10 cellular contexts compared by ENCODE assay signal in genomic region chr22:45934659-45935341, GRCh38. TPM values are rescaled to one million over a fixed set of nuclear protein-coding genes. Genes with fewer than 3 reads are reported as not detected.
DNase-seq lines count a peak whose midpoint lies in the region; TF ChIP-seq lines count a peak whose summit lies in the region.
"Had no signal": no experiment of that assay in that cellular context is flagged by ENCODE, and none has a peak within 500 bp of the region (broad histone marks: within the 10 kb centered on the region; RNA-seq: fewer than 3 reads in every experiment).

No MANE protein-coding gene starts in this region.

- H3K9me3 Mint-ChIP-seq in progenitor cell of endocrine pancreas (ENCODE audit: low read depth): peaks cover 3% of the 10 kb centered on the region
- H3K9me3 Mint-ChIP-seq: activated CD4-positive, alpha-beta memory T cell treated with anti-CD3 and anti-CD28 coated beads, Interleukin-2, amount 10 ng/mL, durations not matched to agents 7 days and 5 days had no signal

- TF ChIP-seq CTCF in progenitor cell of endocrine pancreas (IDR thresholded peaks at IDR 0.05; ENCODE audit: unreplicated experiment): no peak

- H3K4me1 Mint-ChIP-seq in progenitor cell of endocrine pancreas (ENCODE audit: low read depth): peaks cover 4% of the 10 kb centered on the region
- H3K4me1 Mint-ChIP-seq: activated CD4-positive, alpha-beta memory T cell treated with anti-CD3 and anti-CD28 coated beads, Interleukin-2, amount 10 ng/mL, durations not matched to agents 7 days and 5 days had no signal

- no peak overlapping the region for H3K4me3 Mint-ChIP-seq in progenitor cell of endocrine pancreas (ENCODE audit: low read depth)
- H3K4me3 Mint-ChIP-seq: activated CD4-positive, alpha-beta memory T cell treated with anti-CD3 and anti-CD28 coated beads, Interleukin-2, amount 10 ng/mL, durations not matched to agents 7 days and 5 days had no signal

- no peak overlapping the region for H3K27ac Mint-ChIP-seq in progenitor cell of endocrine pancreas
- H3K27ac Mint-ChIP-seq: activated CD4-positive, alpha-beta memory T cell treated with anti-CD3 and anti-CD28 coated beads, Interleukin-2, amount 10 ng/mL, durations not matched to agents 7 days and 5 days had no signal

- H3K36me3 Mint-ChIP-seq in progenitor cell of endocrine pancreas (ENCODE audit: insufficient read depth): no peaks in the 10 kb centered on the region

- H3K27me3 Mint-ChIP-seq in progenitor cell of endocrine pancreas: peaks cover 33% of the 10 kb centered on the region

- DNase-seq in A172 (ENCODE audit: low spot score) (peak; percentile 84), GM04504 (ENCODE audit: low read depth) (peak; percentile 73), T1000 (lab: John Stamatoyannopoulos, UW) (peak; percentile 83), inferior parietal cortex (ENCODE audit: extremely low spot score) (peak; percentile 13), progenitor cell of endocrine pancreas (ENCODE audit: low spot score, unreplicated experiment) (no peak), putamen (ENCODE audit: low spot score) (no peak), CD1c-positive myeloid dendritic cell (ENCODE audit: extremely low spot score) (no peak), NCI-H510A treated with DMSO at 0.1 percent for 48 hours (lab: John Stamatoyannopoulos, UW) (no peak)
- DNase-seq: activated CD4-positive, alpha-beta memory T cell treated with anti-CD3 and anti-CD28 coated beads, Interleukin-2, amount 10 ng/mL, durations not matched to agents 7 days and 5 days; DND-41 had no signal

RNA-seq across cellular contexts. Expression of gene WNT7B, which starts 42.2 kb away (rescaled TPM):
- total RNA-seq in A172 (2014; rRNA removed; shearing (Covaris generic)): 4.5 and 6.3 TPM in 2 replicates
- 3.7 and 4.3 TPM in 2 replicates for total RNA-seq in progenitor cell of endocrine pancreas
- total RNA-seq: activated CD4-positive, alpha-beta memory T cell treated with anti-CD3 and anti-CD28 coated beads, Interleukin-2, amount 10 ng/mL, durations not matched to agents 7 days and 5 days had no signal

Comparison
In these comparisons a context has a peak if more than half of its experiments do, and no peak if none do; other contexts are left out.
1. DNase-seq: peak in A172 (single experiment), GM04504 (single experiment), T1000 (single experiment) and inferior parietal cortex (single experiment); none in progenitor cell of endocrine pancreas (single experiment), putamen (single experiment), CD1c-positive myeloid dendritic cell (single experiment) and NCI-H510A treated with DMSO at 0.1 percent for 48 hours (single experiment).